ENCODE assay signal across 8 cellular contexts in the genomic region with DNA sequence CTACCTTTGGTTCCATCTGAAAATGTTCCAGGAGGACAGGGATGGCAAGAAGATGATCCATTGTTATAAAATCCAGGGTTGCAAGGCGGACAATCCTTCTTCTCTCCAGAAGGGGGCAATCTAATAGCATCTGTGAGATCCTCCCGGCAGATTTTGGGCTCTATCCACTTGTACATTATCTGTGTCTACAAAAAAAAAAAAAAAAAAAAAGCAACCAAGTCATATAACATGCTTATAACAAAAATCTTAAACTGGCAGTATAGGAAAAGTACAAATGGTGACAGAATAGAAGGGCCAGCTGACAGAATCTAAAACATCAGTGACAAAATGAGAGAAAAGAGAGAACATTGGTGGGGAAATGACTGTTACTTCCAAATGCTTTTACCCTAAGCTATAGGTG.
DNase-seq lines count a peak whose midpoint lies in the region; ATAC-seq and TF ChIP-seq lines count a peak whose summit lies in the region.

No MANE protein-coding gene starts in this region.

- TF ChIP-seq RAD21 in SK-N-SH (IDR thresholded peaks at IDR 0.05; ENCODE audit: low read length): peak; percentile 92

- H3K9me3 ChIP-seq in cardiac muscle cell (ENCODE audit: low read depth) (no peaks in the 10 kb centered on the region), SK-N-SH (no peaks in the 10 kb centered on the region), osteoblast (ENCODE audit: low read depth, low read length) (no peaks in the 10 kb centered on the region)

- no peak for TF ChIP-seq EP300 in SK-N-SH (IDR thresholded peaks at IDR 0.05; ENCODE audit: borderline replicate concordance in 1 of 2, low read depth in 1 of 2, low read length in 1 of 2)

- H3K4me1 ChIP-seq in cardiac muscle cell (ENCODE audit: low read depth) (peaks cover 8% of the 10 kb centered on the region), SK-N-SH (ENCODE audit: control insufficient read depth in 1 of 2, insufficient read depth in 2 of 2, low read depth in 1 of 2, low read length in 1 of 2) (peaks cover 3 to 5% of the 10 kb centered on the region in 2 experiments; a peak in 3 of 4 replicates), osteoblast (ENCODE audit: insufficient read depth, low read length) (peaks cover 1% of the 10 kb centered on the region)

- no peaks in the 10 kb centered on the region for H3K27me3 ChIP-seq in cardiac muscle cell
- H3K27me3 ChIP-seq in SK-N-SH (ENCODE audit: insufficient read depth): no peaks in the 10 kb centered on the region
- no peaks in the 10 kb centered on the region for H3K27me3 ChIP-seq in osteoblast (ENCODE audit: insufficient read depth, low read length)

- H3K4me2 ChIP-seq in SK-N-SH: no peak overlapping the region
- H3K4me2 ChIP-seq in osteoblast (ENCODE audit: insufficient read depth, low read length): no peak overlapping the region

- H3K79me2 ChIP-seq in SK-N-SH (ENCODE audit: insufficient read depth) (no peaks in the 10 kb centered on the region), osteoblast (ENCODE audit: insufficient read depth, low read length) (no peaks in the 10 kb centered on the region)

- ATAC-seq in Right ventricle myocardium inferior: no peak
- peak; percentile 55 for ATAC-seq in GM21576 (IDR thresholded peaks at IDR 0.05; ENCODE audit: unreplicated experiment)
- ATAC-seq in GM21717 (IDR thresholded peaks at IDR 0.05; ENCODE audit: unreplicated experiment): no peak

- H3K36me3 ChIP-seq in cardiac muscle cell: peaks cover 16% of the 10 kb centered on the region
- peaks cover 10 to 59% of the 10 kb centered on the region in 2 experiments for H3K36me3 ChIP-seq in SK-N-SH (replicated peaks in 1 of 2; ENCODE audit: control insufficient read depth in 1 of 2, insufficient read depth in 2 of 2, low read length in 1 of 2)
- no peaks in the 10 kb centered on the region for H3K36me3 ChIP-seq in osteoblast (ENCODE audit: insufficient read depth, low read length)

- CTCF ChIA-PET in SK-N-SH (lab: Yijun Ruan, JAX): interaction anchor here (0.7 to 14.9 kb wide), 36 partner anchors 10 to 389 kb away, joined by 3 to 295 read pairs (median 4); partner anchors contain the start of genes DMTF1, ELAPOR2 and TMEM243

- peak; percentile 80 for TF ChIP-seq CTCF in cardiac muscle cell (IDR thresholded peaks at IDR 0.05; ENCODE audit: low read depth, low read length)
- TF ChIP-seq CTCF in SK-N-SH (IDR thresholded peaks at IDR 0.05): peak; percentile 96
- peak; percentile 82 for TF ChIP-seq CTCF in epithelial cell of esophagus (IDR thresholded peaks at IDR 0.05; ENCODE audit: insufficient read depth, low read depth, low read length, missing control alignments)
- peak; percentile 74 for TF ChIP-seq CTCF in osteoblast (IDR thresholded peaks at IDR 0.05; ENCODE audit: extremely low read depth, low read depth, low read length)

- peaks cover 11% of the 10 kb centered on the region for H3F3A ChIP-seq in SK-N-SH (replicated peaks; ENCODE audit: insufficient read depth)

- no peak overlapping the region for H3K27ac ChIP-seq in cardiac muscle cell
- no peak overlapping the region for H3K27ac ChIP-seq in SK-N-SH (ENCODE audit: low read depth in 2 of 2, low read length in 1 of 2)
- no peak overlapping the region for H3K27ac ChIP-seq in osteoblast (ENCODE audit: low read depth, low read length)

- H4K20me1 ChIP-seq in SK-N-SH (ENCODE audit: insufficient read depth) (no peaks in the 10 kb centered on the region), osteoblast (ENCODE audit: insufficient read depth, low read length) (no peaks in the 10 kb centered on the region)

- DNase-seq in cardiac muscle cell (ENCODE audit: low read depth in 1 of 2, low spot score in 1 of 2): peak; percentile 69 to 76
- no peak for DNase-seq in Right ventricle myocardium inferior (ENCODE audit: missing footprints)
- peak; percentile 25 for DNase-seq in MV-4-11 (lab: John Stamatoyannopoulos, UW)
- peak; percentile 53 for DNase-seq in SK-N-SH
- DNase-seq in epithelial cell of esophagus (ENCODE audit: low read depth): peak; percentile 60
- no peak for DNase-seq in osteoblast (ENCODE audit: insufficient read length, low spot score, missing footprints)

- no peaks in the 10 kb centered on the region for H3K9me2 ChIP-seq in SK-N-SH

- no peak overlapping the region for H3K4me3 ChIP-seq in cardiac muscle cell
- no peak overlapping the region; a peak in 1 of 4 replicates for H3K4me3 ChIP-seq in SK-N-SH (ENCODE audit: low read depth in 2 of 2, low read length in 1 of 2)
- H3K4me3 ChIP-seq in epithelial cell of esophagus (ENCODE audit: low read length): no peak overlapping the region
- H3K4me3 ChIP-seq in osteoblast (ENCODE audit: insufficient read depth, low read length): no peak overlapping the region

- WGBS in SK-N-SH (ENCODE audit: low lambda C conversion rate): 0% methylated on average over 2 of the region's 2 CpGs

- intact Hi-C loops in Right ventricle myocardium inferior (cut with DNase I): loop anchor here (5.0 kb wide), 1 partner anchor 491 kb away; no protein-coding TSS in a partner anchor

- POLR2A ChIA-PET in SK-N-SH (lab: Yijun Ruan, JAX): interaction anchor here (1.0 kb wide), 1 partner anchor 226 kb away, joined by 5 read pairs; the partner anchor contains the start of gene DMTF1

- H2AFZ ChIP-seq in SK-N-SH (ENCODE audit: low read depth): no peak overlapping the region
- H2AFZ ChIP-seq in osteoblast (ENCODE audit: low read length): no peak overlapping the region

- H3K9ac ChIP-seq in SK-N-SH: no peak overlapping the region

TF ChIP-seq in SK-N-SH, 30 proteins besides CTCF, POLR2A, EP300 and RAD21:
- TF ChIP-seq PBX3 (IDR thresholded peaks at IDR 0.05) (no peak), GABPA (IDR thresholded peaks at IDR 0.05; ENCODE audit: low read depth) (no peak), USF2 (IDR thresholded peaks at IDR 0.05; ENCODE audit: borderline replicate concordance, low read depth, low read length) (no peak), SMC3 (IDR thresholded peaks at IDR 0.05; ENCODE audit: low read depth, low read length) (peak; percentile 82), CHD2 (IDR thresholded peaks at IDR 0.05; ENCODE audit: low read length, partially characterized antibody) (peak; percentile 19), GATA2 (CRISPR knock-in tag; IDR thresholded peaks at IDR 0.05) (no peak), NFIC (IDR thresholded peaks at IDR 0.05; ENCODE audit: borderline replicate concordance) (no peak)
TF ChIP-seq in SK-N-SH: peak in this region for 2.

Comparison
In these comparisons a context has a peak if more than half of its experiments do, and no peak if none do; other contexts are left out.
1. DNase-seq: peak in cardiac muscle cell (2 of 2), MV-4-11 (single experiment), SK-N-SH (single experiment) and epithelial cell of esophagus (single experiment); none in Right ventricle myocardium inferior (single experiment) and osteoblast (single experiment).
2. Peak in every context shown above with its lines, with median percentiles within 50 percentile points of each other: CTCF ChIP-seq.